ENCODE assay signal across 20 cellular contexts in genomic region chr1:244242446-244242845, GRCh38.
A peak's percentile ranks its signal among the peaks of the same experiment; 100 is the strongest.
DNase-seq lines count a peak whose midpoint lies in the region; ATAC-seq and TF ChIP-seq lines count a peak whose summit lies in the region.
"Had no signal": no experiment of that assay in that cellular context is flagged by ENCODE, and none has a peak within 500 bp of the region (broad histone marks: within the 10 kb centered on the region; RNA-seq: fewer than 3 reads in every experiment).

No MANE protein-coding gene starts in this region.

- H2BK120ac ChIP-seq in mesendoderm (ENCODE audit: low read depth, low read length) = no peak overlapping the region

- peaks cover 24% of the 10 kb centered on the region for H3K4me1 Mint-ChIP-seq in CD4-positive, alpha-beta T cell (ENCODE audit: low read depth)
- H3K4me1 Mint-ChIP-seq in activated CD8-positive, alpha-beta T cell treated with anti-CD3 and anti-CD28 coated beads for 36 hours (ENCODE audit: low read depth) = peaks cover 10% of the 10 kb centered on the region

- POLR2A ChIA-PET in CD4-positive, alpha-beta T cell (lab: Charles Lee) = no interaction called here
- POLR2A ChIA-PET in activated CD8-positive, alpha-beta T cell treated with anti-CD3 and anti-CD28 coated beads for 36 hours (lab: Charles Lee) = no interaction called here

- no peaks in the 10 kb centered on the region for H3K79me1 ChIP-seq in mesendoderm (ENCODE audit: low read length)

- no peak overlapping the region for H3K4ac ChIP-seq in mesendoderm (ENCODE audit: low read depth, low read length)

- no peaks in the 10 kb centered on the region for H3K9me3 Mint-ChIP-seq in CD4-positive, alpha-beta T cell
- H3K9me3 Mint-ChIP-seq in activated CD8-positive, alpha-beta T cell treated with anti-CD3 and anti-CD28 coated beads for 36 hours = no peaks in the 10 kb centered on the region
- H3K9me3 Mint-ChIP-seq: activated CD4-positive, alpha-beta memory T cell treated with anti-CD3 and anti-CD28 coated beads for 36 hours; dendritic cell treated with granulocyte-macrophage colony-stimulating factor and Interleukin-4, amounts not matched to agents 40 ng/mL and 50 ng/mL, for 4 days had no signal

- H2BK15ac ChIP-seq in mesendoderm (replicated peaks; ENCODE audit: low read depth) = no peak overlapping the region

- H3K27me3 ChIP-seq in CD4-positive, alpha-beta T cell (ENCODE audit: control insufficient read depth, insufficient read depth, low read length) = no peaks in the 10 kb centered on the region
- no peaks in the 10 kb centered on the region for H3K27me3 ChIP-seq in mesendoderm (ENCODE audit: insufficient read depth, low read length, poor library complexity)
- H3K27me3 ChIP-seq: esophagus squamous epithelium, heart right ventricle had no signal

- no peak overlapping the region for H3K9ac ChIP-seq in mesendoderm (ENCODE audit: low read length)
- H3K9ac ChIP-seq: SK-N-SH had no signal

- H3K27me3 Mint-ChIP-seq in CD4-positive, alpha-beta T cell = no peaks in the 10 kb centered on the region
- no peaks in the 10 kb centered on the region for H3K27me3 Mint-ChIP-seq in activated CD8-positive, alpha-beta T cell treated with anti-CD3 and anti-CD28 coated beads for 36 hours
- H3K27me3 Mint-ChIP-seq: activated CD4-positive, alpha-beta memory T cell treated with anti-CD3 and anti-CD28 coated beads for 36 hours; dendritic cell treated with granulocyte-macrophage colony-stimulating factor and Interleukin-4, amounts not matched to agents 40 ng/mL and 50 ng/mL, for 4 days had no signal

- no CpG with 5 or more reads among the region's 5 CpGs for WGBS in mesendoderm (ENCODE audit: extremely low coverage, insufficient coverage, low lambda C conversion rate)

- H2AK5ac ChIP-seq in mesendoderm (ENCODE audit: low read length) = no peak overlapping the region

- H3K18ac ChIP-seq in mesendoderm (ENCODE audit: low read length) = no peak overlapping the region

- intact Hi-C loops in CD4-positive, alpha-beta T cell (cut with DNase I, micrococcal nuclease) = no loop called here
- intact Hi-C loops in activated CD8-positive, alpha-beta T cell treated with anti-CD3 and anti-CD28 coated beads for 36 hours (cut with micrococcal nuclease) = no loop called here

- no peak overlapping the region for H3K4me3 ChIP-seq in mesendoderm (ENCODE audit: low read length)
- H3K4me3 ChIP-seq: esophagus squamous epithelium, heart right ventricle, smooth muscle cell had no signal

- no peaks in the 10 kb centered on the region for H3K36me3 ChIP-seq in mesendoderm (ENCODE audit: control insufficient read depth, insufficient read depth, low read length)
- H3K36me3 ChIP-seq: esophagus squamous epithelium, heart right ventricle had no signal

- no peak overlapping the region for H3K4me3 Mint-ChIP-seq in CD4-positive, alpha-beta T cell
- H3K4me3 Mint-ChIP-seq in activated CD8-positive, alpha-beta T cell treated with anti-CD3 and anti-CD28 coated beads for 36 hours = no peak overlapping the region
- H3K4me3 Mint-ChIP-seq: activated CD4-positive, alpha-beta memory T cell treated with anti-CD3 and anti-CD28 coated beads for 36 hours; brain; dendritic cell treated with granulocyte-macrophage colony-stimulating factor and Interleukin-4, amounts not matched to agents 40 ng/mL and 50 ng/mL, for 4 days had no signal

- H3K56ac ChIP-seq in mesendoderm (ENCODE audit: low read length) = no peak overlapping the region

- no peak overlapping the region for H3K27ac ChIP-seq in CD4-positive, alpha-beta T cell (ENCODE audit: low read depth, low read length)
- no peak overlapping the region for H3K27ac ChIP-seq in mesendoderm (ENCODE audit: low read depth, low read length)
- H3K27ac ChIP-seq: esophagus squamous epithelium, heart right ventricle had no signal

- no peaks in the 10 kb centered on the region for H3K9me3 ChIP-seq in CD4-positive, alpha-beta T cell (ENCODE audit: control insufficient read depth, low read length)
- H3K9me3 ChIP-seq: esophagus squamous epithelium, heart right ventricle, SK-N-SH had no signal

- H3K27ac Mint-ChIP-seq in CD4-positive, alpha-beta T cell = no peak overlapping the region
- H3K27ac Mint-ChIP-seq in activated CD8-positive, alpha-beta T cell treated with anti-CD3 and anti-CD28 coated beads for 36 hours = no peak overlapping the region
- H3K27ac Mint-ChIP-seq: activated CD4-positive, alpha-beta memory T cell treated with anti-CD3 and anti-CD28 coated beads for 36 hours; dendritic cell treated with granulocyte-macrophage colony-stimulating factor and Interleukin-4, amounts not matched to agents 40 ng/mL and 50 ng/mL, for 4 days had no signal

- H3K36me3 Mint-ChIP-seq in CD4-positive, alpha-beta T cell (ENCODE audit: low read depth) = no peaks in the 10 kb centered on the region
- H3K36me3 Mint-ChIP-seq in activated CD8-positive, alpha-beta T cell treated with anti-CD3 and anti-CD28 coated beads for 36 hours (ENCODE audit: low read depth) = no peaks in the 10 kb centered on the region
- H3K36me3 Mint-ChIP-seq: activated CD4-positive, alpha-beta memory T cell treated with anti-CD3 and anti-CD28 coated beads for 36 hours; brain had no signal

- H2BK5ac ChIP-seq in mesendoderm (ENCODE audit: low read length) = no peak overlapping the region

- H4K8ac ChIP-seq in mesendoderm (ENCODE audit: low read depth, low read length) = no peak overlapping the region

- no peak for TF ChIP-seq CTCF in CD4-positive, alpha-beta T cell (IDR thresholded peaks at IDR 0.05)
- no peak for TF ChIP-seq CTCF in activated CD8-positive, alpha-beta T cell treated with anti-CD3 and anti-CD28 coated beads for 36 hours (IDR thresholded peaks at IDR 0.05)

- ATAC-seq in CD4-positive, alpha-beta T cell (ENCODE audit: poor library complexity) = peak; percentile 48
- peak; percentile 39 for ATAC-seq in GM18858 (IDR thresholded peaks at IDR 0.05; ENCODE audit: unreplicated experiment)
- peak; percentile 53 for ATAC-seq in GM21786 (IDR thresholded peaks at IDR 0.05; ENCODE audit: unreplicated experiment)
- peak; percentile 65 for ATAC-seq in activated CD8-positive, alpha-beta T cell treated with anti-CD3 and anti-CD28 coated beads for 36 hours
- no peak for ATAC-seq in HG02981 (IDR thresholded peaks at IDR 0.05; ENCODE audit: unreplicated experiment)
- no peak for ATAC-seq in HG03025 (IDR thresholded peaks at IDR 0.05; ENCODE audit: low FRiP score, unreplicated experiment)
- ATAC-seq: heart right ventricle had no signal

- no peak overlapping the region for H4K5ac ChIP-seq in mesendoderm (ENCODE audit: low read length)

- DNase-seq in CD4-positive, alpha-beta T cell = no peak
- peak; percentile 15 for DNase-seq in activated CD8-positive, alpha-beta T cell treated with anti-CD3 and anti-CD28 coated beads for 36 hours
- no peak for DNase-seq in mesendoderm
- DNase-seq in NCI-H526 treated with DMSO at 0.1 percent for 48 hours (lab: John Stamatoyannopoulos, UW) = no peak
- DNase-seq: activated CD4-positive, alpha-beta memory T cell treated with anti-CD3 and anti-CD28 coated beads for 36 hours; esophagus squamous epithelium; heart right ventricle; Karpas-422; NCI-H146; NCI-H446 treated with DMSO at 0.1 percent for 48 hours; OCI-M1; posterior cingulate gyrus; SK-N-SH had no signal

- CTCF ChIA-PET in CD4-positive, alpha-beta T cell (lab: Charles Lee) = interaction anchor here (1.2 kb wide), 1 partner anchor 57 kb away, joined by 4 read pairs; no protein-coding TSS in a partner anchor
- CTCF ChIA-PET in activated CD8-positive, alpha-beta T cell treated with anti-CD3 and anti-CD28 coated beads for 36 hours (lab: Charles Lee) = no interaction called here

- no peaks in the 10 kb centered on the region for H3K4me1 ChIP-seq in mesendoderm (ENCODE audit: control insufficient read depth, low read depth, low read length)
- H3K4me1 ChIP-seq: heart right ventricle had no signal

- H3K79me2 ChIP-seq in mesendoderm (ENCODE audit: control insufficient read depth, insufficient read depth, low read length) = no peaks in the 10 kb centered on the region

- no peak overlapping the region for H3K4me2 ChIP-seq in mesendoderm (ENCODE audit: low read length)
- H3K4me2 ChIP-seq: SK-N-SH, smooth muscle cell had no signal

- no peak overlapping the region for H3K23ac ChIP-seq in mesendoderm (ENCODE audit: low read length)

Comparison
In these comparisons a context has a peak if more than half of its experiments do, and no peak if none do; other contexts are left out.
1. ATAC-seq: peak in CD4-positive, alpha-beta T cell (single experiment), GM18858 (single experiment), GM21786 (single experiment) and activated CD8-positive, alpha-beta T cell treated with anti-CD3 and anti-CD28 coated beads for 36 hours (single experiment); none in HG02981 (single experiment) and HG03025 (single experiment).